ENCODE assay signal across 14 cellular contexts in the genomic region with DNA sequence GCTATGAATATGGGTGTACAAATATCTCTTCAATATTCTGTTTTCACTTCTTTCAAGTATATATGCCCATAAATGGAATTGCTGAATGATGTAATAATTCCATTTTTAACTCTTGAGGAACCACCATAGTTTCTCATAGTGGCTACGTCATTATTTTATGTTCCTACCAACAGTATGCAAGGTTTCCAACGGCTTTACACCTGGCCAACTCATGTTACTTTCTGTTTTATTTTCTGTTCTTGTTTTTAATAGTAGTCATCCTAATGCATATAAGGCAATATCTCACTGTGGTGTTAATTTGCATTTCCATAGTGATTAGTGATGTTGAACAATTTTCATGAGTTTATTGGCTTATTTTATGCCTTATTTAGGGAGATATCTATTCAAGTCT.
DNase-seq lines count a peak whose midpoint lies in the region; ATAC-seq lines count a peak whose summit lies in the region.
"Had no signal": no experiment of that assay in that cellular context is flagged by ENCODE, and none has a peak within 500 bp of the region (broad histone marks: within the 10 kb centered on the region; RNA-seq: fewer than 3 reads in every experiment).

No MANE protein-coding gene starts in this region.

- WGBS in trophoblast cell (ENCODE audit: extremely low coverage, insufficient coverage, insufficient read length) = no CpG with 5 or more reads among the region's 2 CpGs

- H3K27ac ChIP-seq in trophoblast cell (ENCODE audit: low read depth, low read length) = no peak overlapping the region
- H3K27ac ChIP-seq: BLaER1 had no signal

- H3K9ac ChIP-seq in trophoblast cell (ENCODE audit: low read length) = no peak overlapping the region
- H3K9ac ChIP-seq: BLaER1 had no signal

- no peaks in the 10 kb centered on the region for H3K9me3 ChIP-seq in T-helper 17 cell (ENCODE audit: control insufficient read depth, low read length, poor library complexity, severe bottlenecking)
- no peaks in the 10 kb centered on the region for H3K9me3 ChIP-seq in trophoblast cell (ENCODE audit: insufficient read depth, low read depth, low read length)
- H3K9me3 ChIP-seq: BLaER1, mucosa of descending colon had no signal

- H3K4me2 ChIP-seq in trophoblast cell (ENCODE audit: low read length) = no peak overlapping the region
- H3K4me2 ChIP-seq: BLaER1 had no signal

- peaks cover 12% of the 10 kb centered on the region for H3K79me1 ChIP-seq in trophoblast cell (ENCODE audit: low read length)

- H4K12ac ChIP-seq in trophoblast cell (ENCODE audit: low read depth, low read length) = no peak overlapping the region

- H3K18ac ChIP-seq in trophoblast cell (ENCODE audit: low read length) = no peak overlapping the region

- no peak overlapping the region for H3K4me3 ChIP-seq in trophoblast cell (ENCODE audit: low read depth, low read length)
- H3K4me3 ChIP-seq: BLaER1, mucosa of descending colon had no signal

- no peak overlapping the region for H2BK12ac ChIP-seq in trophoblast cell (ENCODE audit: low read length)

- no peak overlapping the region for H3K14ac ChIP-seq in trophoblast cell (ENCODE audit: low read length)

- no peak overlapping the region for H3K23ac ChIP-seq in trophoblast cell (ENCODE audit: low read length)

- H3K27ac Mint-ChIP-seq in T-helper 17 cell = no peak overlapping the region
- H3K27ac Mint-ChIP-seq: activated naive CD8-positive, alpha-beta T cell treated with anti-CD3 and anti-CD28 coated beads for 36 hours; progenitor cell of endocrine pancreas had no signal

- no peak overlapping the region for H3K4me3 Mint-ChIP-seq in T-helper 17 cell
- H3K4me3 Mint-ChIP-seq: activated naive CD8-positive, alpha-beta T cell treated with anti-CD3 and anti-CD28 coated beads for 36 hours had no signal

- H2AFZ ChIP-seq in trophoblast cell (ENCODE audit: insufficient read depth, low read length, poor library complexity) = no peak overlapping the region

- H3K4me1 Mint-ChIP-seq in T-helper 17 cell = peaks cover 10% of the 10 kb centered on the region

- no peak overlapping the region for H2BK120ac ChIP-seq in trophoblast cell (ENCODE audit: insufficient read depth, low read length, poor library complexity)

- H2BK5ac ChIP-seq in trophoblast cell (ENCODE audit: low read depth, low read length, poor library complexity) = no peak overlapping the region

- no peaks in the 10 kb centered on the region for H3K27me3 Mint-ChIP-seq in T-helper 17 cell
- H3K27me3 Mint-ChIP-seq: progenitor cell of endocrine pancreas had no signal

- ATAC-seq in GM18511 (IDR thresholded peaks at IDR 0.05; ENCODE audit: unreplicated experiment) (peak; percentile 94), GM21447 (IDR thresholded peaks at IDR 0.05; ENCODE audit: unreplicated experiment) (peak; percentile 86), HG03064 (IDR thresholded peaks at IDR 0.05; ENCODE audit: low read depth, unreplicated experiment) (peak; percentile 67), T-helper 17 cell (peak; percentile 57)
- ATAC-seq: mucosa of descending colon had no signal

- no peaks in the 10 kb centered on the region for H3K27me3 ChIP-seq in trophoblast cell (ENCODE audit: insufficient read depth, low read length)
- H3K27me3 ChIP-seq: BLaER1 had no signal

- H4K8ac ChIP-seq in trophoblast cell (ENCODE audit: low read depth, low read length) = no peak overlapping the region

- H3K36me3 ChIP-seq in trophoblast cell (ENCODE audit: control insufficient read depth in 1 of 2, insufficient read depth in 2 of 2, low read length in 2 of 2) = no peaks in the 10 kb centered on the region
- H3K36me3 ChIP-seq: BLaER1 had no signal

- no peak for DNase-seq in T-helper 17 cell
- no peak for DNase-seq in GDM1 (lab: John Stamatoyannopoulos, UW)
- no peak for DNase-seq in NCI-H146 treated with DMSO at 0.1 percent for 48 hours (lab: John Stamatoyannopoulos, UW; ENCODE audit: unreplicated experiment)
- DNase-seq in trophoblast cell = no peak
- DNase-seq in HT-29 (ENCODE audit: low spot score) = no peak
- DNase-seq: activated naive CD8-positive, alpha-beta T cell treated with anti-CD3 and anti-CD28 coated beads for 36 hours; KBM-7; mucosa of descending colon; stimulated activated naive CD4-positive, alpha-beta T cell treated with Interleukin-2 at 50 U/mL for 16 hours had no signal

- H3K36me3 Mint-ChIP-seq in T-helper 17 cell (ENCODE audit: low read depth) = no peaks in the 10 kb centered on the region
- H3K36me3 Mint-ChIP-seq: activated naive CD8-positive, alpha-beta T cell treated with anti-CD3 and anti-CD28 coated beads for 36 hours had no signal

- H3K79me2 ChIP-seq in trophoblast cell (ENCODE audit: control insufficient read depth, insufficient read depth, low read length, poor library complexity) = no peaks in the 10 kb centered on the region

- peaks cover 0 to 4% of the 10 kb centered on the region in 2 experiments for H3K4me1 ChIP-seq in trophoblast cell (ENCODE audit: control insufficient read depth in 1 of 2, insufficient read depth in 2 of 2, low read length in 2 of 2)

- H2AK5ac ChIP-seq in trophoblast cell (ENCODE audit: low read length) = no peak overlapping the region

- no peak overlapping the region for H3K4ac ChIP-seq in trophoblast cell (ENCODE audit: low read depth, low read length)

- H4K91ac ChIP-seq in trophoblast cell (ENCODE audit: low read depth, low read length) = no peak overlapping the region
